8 cellular contexts compared by ENCODE assay signal in genomic region chr19:12156254-12157058, GRCh38. TPM values are rescaled to one million over a fixed set of nuclear protein-coding genes. Genes with fewer than 3 reads are reported as not detected.
DNase-seq lines count a peak whose midpoint lies in the region; ATAC-seq, FAIRE-seq and TF ChIP-seq lines count a peak whose summit lies in the region.

Gene ZNF625 (minus strand): TSS chr19:12156734. CDS start chr19:12156558, 176 bp downstream.

- H3K27ac ChIP-seq in VCaP, result peak within 1 kb of the TSS; percentile 90
- H3K27ac ChIP-seq in endodermal cell (ENCODE audit: low read depth, low read length), result peak within 1 kb of the TSS; percentile 96
- H3K27ac ChIP-seq in lung (ENCODE audit: low read depth in 1 of 2, low read length in 1 of 2), result peak within 1 kb of the TSS; percentile 62 to 79

- H3K4me3 Mint-ChIP-seq in endodermal cell, result peak within 1 kb of the TSS; percentile 87

- no peak for TF ChIP-seq CTCF in VCaP (conservative IDR thresholded peaks at IDR 0.05)
- TF ChIP-seq CTCF in endodermal cell (conservative IDR thresholded peaks at IDR 0.05), result no peak
- TF ChIP-seq CTCF in lung (IDR thresholded peaks at IDR 0.05; ENCODE audit: control extremely low read depth, extremely low read depth), result no peak

- H3K4me3 ChIP-seq in endodermal cell (ENCODE audit: low read length) (peak within 1 kb of the TSS; percentile 95), lung (peak within 1 kb of the TSS; percentile 82)

- peak; percentile 65 for FAIRE-seq in G401.6 (lab: Jason Lieb, UNC)

- peaks cover 4% of the 10 kb centered on the region for H3K4me1 Mint-ChIP-seq in endodermal cell

- WGBS in endodermal cell (ENCODE audit: insufficient coverage in 1 of 2, insufficient read length in 1 of 2), 2 experiments, result 0% methylated on average over 28 to 57 of the region's 57 CpGs
- WGBS in lung, 2 donors, result 0 to 1% methylated on average over 56 to 57 of the region's 57 CpGs

- H3K9me3 Mint-ChIP-seq in endodermal cell, result peaks cover 24% of the 10 kb centered on the region

- H3K27ac Mint-ChIP-seq in endodermal cell, result peak within 1 kb of the TSS; percentile 96

- peaks cover 35% of the 10 kb centered on the region for H3K36me3 Mint-ChIP-seq in endodermal cell (ENCODE audit: low read depth)

- H3K9me3 ChIP-seq in endodermal cell (ENCODE audit: control insufficient read depth, low read length), result peaks cover 23% of the 10 kb centered on the region
- H3K9me3 ChIP-seq in lung (ENCODE audit: control insufficient read depth in 2 of 2, insufficient read depth in 1 of 2, low read length in 1 of 2), result no peaks in the 10 kb centered on the region

- no peaks in the 10 kb centered on the region for H3K27me3 ChIP-seq in endodermal cell (ENCODE audit: control insufficient read depth, insufficient read depth, low read length, poor library complexity, severe bottlenecking)
- no peaks in the 10 kb centered on the region for H3K27me3 ChIP-seq in lung (ENCODE audit: control insufficient read depth, insufficient read depth)

- H3K36me3 ChIP-seq in endodermal cell (ENCODE audit: control insufficient read depth, insufficient read depth, low read length), result peaks cover 25% of the 10 kb centered on the region
- H3K36me3 ChIP-seq in lung (ENCODE audit: control insufficient read depth in 2 of 2, insufficient read depth in 2 of 2, low read length in 2 of 2), result no peaks in the 10 kb centered on the region

- peaks cover 2% of the 10 kb centered on the region for H3K27me3 Mint-ChIP-seq in endodermal cell (ENCODE audit: insufficient read depth)

- peak; percentile 81 for DNase-seq in H4 (ENCODE audit: low spot score)
- DNase-seq in NCI-H1930 (lab: John Stamatoyannopoulos, UW), result peak; percentile 69 to 73
- peak; percentile 99 for DNase-seq in endodermal cell
- DNase-seq in lung (ENCODE audit: low spot score), result peak; percentile 88
- DNase-seq in stimulated activated CD8-positive, alpha-beta memory T cell treated with anti-CD3 and anti-CD28 coated beads, Interleukin-4, amount 100 ng/mL, for 48 hours, result peak; percentile 67

- H3K4me1 ChIP-seq in endodermal cell (ENCODE audit: control insufficient read depth, insufficient read depth, low read length), result no peaks in the 10 kb centered on the region
- peaks cover 4 to 5% of the 10 kb centered on the region in 2 donors for H3K4me1 ChIP-seq in lung (ENCODE audit: control insufficient read depth in 2 of 2, insufficient read depth in 2 of 2, low read length in 2 of 2)

- peak; percentile 94 for ATAC-seq in lung (ENCODE audit: insufficient read depth, low FRiP score)
- no peak for ATAC-seq in HG03521 (IDR thresholded peaks at IDR 0.05; ENCODE audit: unreplicated experiment)

- H3K9ac ChIP-seq in endodermal cell (ENCODE audit: extremely low read depth, low read length, poor library complexity, severe bottlenecking), result peak within 1 kb of the TSS; percentile 98

RNA-seq across cellular contexts. Expression of gene ZNF625, which starts in this region (rescaled TPM):
- 3.0 and 6.9 TPM in 2 replicates for total RNA-seq in H4 (2014; rRNA removed; shearing (Covaris generic))
- total RNA-seq in endodermal cell, result 10 to 100 TPM; 30.2 to 40.0 TPM
- 8.7 TPM for polyA plus RNA-seq in endodermal cell (2013, experiment 1 of 2)
- polyA plus RNA-seq in endodermal cell (2013, experiment 2 of 2), result 10.4 TPM
- total RNA-seq in lung, result 10 to 100 TPM in 1 of 2 donors, 1 to 10 TPM in 1; 5.4 to 17.6 TPM
- 1 to 10 TPM; 1.0 to 3.1 TPM for polyA plus RNA-seq in lung
